ENCODE assay signal across 1 cellular context in the genomic region with DNA sequence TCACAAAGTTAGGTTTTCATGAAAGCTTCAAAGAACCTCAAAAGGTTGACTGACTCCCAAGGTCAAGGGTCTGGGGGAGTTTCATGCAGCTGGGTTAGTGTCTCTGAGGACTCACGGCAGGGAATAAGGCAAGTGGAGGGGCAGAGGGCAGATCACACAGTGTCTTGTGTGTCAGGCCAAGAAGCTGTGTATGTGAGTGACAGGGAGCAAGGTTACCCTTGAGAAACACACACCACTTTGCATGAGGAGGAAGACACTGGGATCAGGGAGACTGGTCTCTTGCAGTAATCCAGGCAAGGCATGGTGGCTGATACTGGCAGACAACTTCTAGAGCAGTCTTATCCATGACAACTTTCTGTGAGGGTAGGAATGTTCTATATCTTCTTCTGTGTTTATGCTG.
TF ChIP-seq lines count a peak whose summit lies in the region.

No MANE protein-coding gene starts in this region.

TF ChIP-seq in endothelial cell of umbilical vein, 7 proteins besides CTCF, POLR2A, EP300 and RAD21:
- TF ChIP-seq JUN (IDR thresholded peaks at IDR 0.05; ENCODE audit: borderline replicate concordance, insufficient read depth, insufficient read length, low read depth) (no peak), MYC (IDR thresholded peaks at IDR 0.05; ENCODE audit: low read depth, low read length) (no peak), FOS (IDR thresholded peaks at IDR 0.05; ENCODE audit: borderline replicate concordance, insufficient read depth, low read length) (no peak), GATA2 (IDR thresholded peaks at IDR 0.05; ENCODE audit: insufficient read depth, insufficient read length, low read depth, low read length) (no peak)
